ENCODE assay signal across 31 cellular contexts in genomic region chrY:14641903-14642302, GRCh38.
"Had no signal": no experiment of that assay in that cellular context is flagged by ENCODE, and none has a peak within 500 bp of the region (broad histone marks: within the 10 kb centered on the region; RNA-seq: fewer than 3 reads in every experiment).

No MANE protein-coding gene starts in this region.

- H3K27ac ChIP-seq: adrenal gland, body of pancreas, brain microvascular endothelial cell, breast epithelium, VCaP had no signal

- H3K4me3 ChIP-seq: adrenal gland, body of pancreas, breast epithelium had no signal

- H3K4me1 ChIP-seq: adrenal gland, body of pancreas, breast epithelium had no signal

- H3K9me3 ChIP-seq: adrenal gland, body of pancreas, breast epithelium had no signal

- H3K27me3 ChIP-seq: adrenal gland, body of pancreas, brain microvascular endothelial cell, breast epithelium had no signal

- H3K36me3 ChIP-seq: adrenal gland, brain microvascular endothelial cell, breast epithelium had no signal

- FAIRE-seq: astrocyte, TTC549 had no signal

- DNase-seq: activated B cell treated with CpG ODN at 0.5 μM for 24 hours; activated CD4-positive, alpha-beta memory T cell treated with anti-CD3 and anti-CD28 coated beads for 36 hours; activated CD4-positive, alpha-beta T cell treated with anti-CD3 and anti-CD28 coated beads for 4 hours; activated CD4-positive, alpha-beta T cell treated with anti-CD3 and anti-CD28 coated beads, Interleukin-2, amount 10 ng/mL, durations not matched to agents 24 days and 14 days; activated CD4-positive, alpha-beta T cell treated with anti-CD3 and anti-CD28 coated beads, Interleukin-2, amount 50 U/mL, for 1 hour; activated CD4-positive, alpha-beta T cell treated with anti-CD3 and anti-CD28 coated beads, Interleukin-2, amount 50 U/mL, for 4 hours; activated CD4-positive, CD25-positive, alpha-beta regulatory T cell treated with anti-CD3 and anti-CD28 coated beads, Interleukin-2, amount 50 U/mL, for 72 hours; activated CD8-positive, alpha-beta memory T cell treated with anti-CD3 and anti-CD28 coated beads, Interleukin-2, amount 10 ng/mL, durations not matched to agents 7 days and 5 days; activated CD8-positive, alpha-beta memory T cell treated with anti-CD3 and anti-CD28 coated beads, Interleukin-2, amount 50 U/mL, for 48 hours; activated CD8-positive, alpha-beta T cell treated with anti-CD3 and anti-CD28 coated beads for 36 hours; activated effector memory CD4-positive, alpha-beta T cell treated with Interleukin-2 at 50 U/mL for 16 hours; activated gamma-delta T cell treated with Interleukin-2 at 50 U/mL for 16 hours; activated naive CD4-positive, alpha-beta T cell; activated naive CD4-positive, alpha-beta T cell treated with anti-CD3 and anti-CD28 coated beads for 36 hours; activated naive CD4-positive, alpha-beta T cell treated with anti-CD3 and anti-CD28 coated beads, Interleukin-2, amount 50 U/mL, for 16 hours; activated naive CD8-positive, alpha-beta T cell treated with anti-CD3 and anti-CD28 coated beads for 36 hours; activated T-cell treated with anti-CD3 and anti-CD28 coated beads, Interleukin-2, amount 50 U/mL, for 24 hours; activated T-cell treated with anti-CD3 and anti-CD28 coated beads, Interleukin-2, amount 50 U/mL, for 48 hours; adrenal gland; amniotic stem cell; aorta; body of pancreas; brain microvascular endothelial cell; central memory CD4-positive, alpha-beta T cell; T-helper 1 cell; T-helper 2 cell; T-helper 9 cell had no signal
